1 cellular context compared by ENCODE assay signal in genomic region chr14:58298477-58298879, GRCh38.
TF ChIP-seq lines count a peak whose summit lies in the region.

A gene with protein sequence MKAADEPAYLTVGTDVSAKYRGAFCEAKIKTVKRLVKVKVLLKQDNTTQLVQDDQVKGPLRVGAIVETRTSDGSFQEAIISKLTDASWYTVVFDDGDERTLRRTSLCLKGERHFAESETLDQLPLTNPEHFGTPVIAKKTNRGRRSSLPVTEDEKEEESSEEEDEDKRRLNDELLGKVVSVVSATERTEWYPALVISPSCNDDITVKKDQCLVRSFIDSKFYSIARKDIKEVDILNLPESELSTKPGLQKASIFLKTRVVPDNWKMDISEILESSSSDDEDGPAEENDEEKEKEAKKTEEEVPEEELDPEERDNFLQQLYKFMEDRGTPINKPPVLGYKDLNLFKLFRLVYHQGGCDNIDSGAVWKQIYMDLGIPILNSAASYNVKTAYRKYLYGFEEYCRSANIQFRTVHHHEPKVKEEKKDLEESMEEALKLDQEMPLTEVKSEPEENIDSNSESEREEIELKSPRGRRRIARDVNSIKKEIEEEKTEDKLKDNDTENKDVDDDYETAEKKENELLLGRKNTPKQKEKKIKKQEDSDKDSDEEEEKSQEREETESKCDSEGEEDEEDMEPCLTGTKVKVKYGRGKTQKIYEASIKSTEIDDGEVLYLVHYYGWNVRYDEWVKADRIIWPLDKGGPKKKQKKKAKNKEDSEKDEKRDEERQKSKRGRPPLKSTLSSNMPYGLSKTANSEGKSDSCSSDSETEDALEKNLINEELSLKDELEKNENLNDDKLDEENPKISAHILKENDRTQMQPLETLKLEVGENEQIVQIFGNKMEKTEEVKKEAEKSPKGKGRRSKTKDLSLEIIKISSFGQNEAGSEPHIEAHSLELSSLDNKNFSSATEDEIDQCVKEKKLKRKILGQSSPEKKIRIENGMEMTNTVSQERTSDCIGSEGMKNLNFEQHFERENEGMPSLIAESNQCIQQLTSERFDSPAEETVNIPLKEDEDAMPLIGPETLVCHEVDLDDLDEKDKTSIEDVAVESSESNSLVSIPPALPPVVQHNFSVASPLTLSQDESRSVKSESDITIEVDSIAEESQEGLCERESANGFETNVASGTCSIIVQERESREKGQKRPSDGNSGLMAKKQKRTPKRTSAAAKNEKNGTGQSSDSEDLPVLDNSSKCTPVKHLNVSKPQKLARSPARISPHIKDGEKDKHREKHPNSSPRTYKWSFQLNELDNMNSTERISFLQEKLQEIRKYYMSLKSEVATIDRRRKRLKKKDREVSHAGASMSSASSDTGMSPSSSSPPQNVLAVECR (plus strand): TSS chr14:58298555. CDS start chr14:58299855, 1,300 bp downstream.

TF ChIP-seq in HEK293, 187 proteins besides CTCF, POLR2A, EP300 and RAD21 (continued from another document):
- 0 out of 2 replicates have a peak, but pooled peaks have one; percentile 11 for TF ChIP-seq OSR2 (tag by site-specific recombination; IDR thresholded peaks at IDR 0.05)
- peak; percentile 30; the same call in 1 of the 2 replicates for TF ChIP-seq ZNF76 (tag by site-specific recombination; IDR thresholded peaks at IDR 0.05; ENCODE audit: borderline replicate concordance, low read depth)
- TF ChIP-seq SCRT1 (tag by site-specific recombination; IDR thresholded peaks at IDR 0.05; ENCODE audit: borderline replicate concordance) = peak; percentile 60; the same call in 1 of the 2 replicates
- TF ChIP-seq ZNF544 (tag by site-specific recombination; IDR thresholded peaks at IDR 0.05) = no peak
- TF ChIP-seq KLF9 (tag by site-specific recombination; IDR thresholded peaks at IDR 0.05; ENCODE audit: low read depth) = peak; percentile 34; the same call in 1 of the 2 replicates
- TF ChIP-seq ZNF248 (tag by site-specific recombination; IDR thresholded peaks at IDR 0.05) = no peak
- peak; percentile 95 for TF ChIP-seq SCRT2 (tag by site-specific recombination; IDR thresholded peaks at IDR 0.05)
- TF ChIP-seq REPIN1 (tag by site-specific recombination; IDR thresholded peaks at IDR 0.05; ENCODE audit: low read depth) = 0 out of 2 replicates have a peak, but pooled peaks have one; percentile 16
- 0 out of 2 replicates have a peak, but pooled peaks have one; percentile 38 for TF ChIP-seq ZFP69B (tag by site-specific recombination; IDR thresholded peaks at IDR 0.05)
- 0 out of 2 replicates have a peak, but pooled peaks have one; percentile 4 for TF ChIP-seq GLIS1 (tag by site-specific recombination; IDR thresholded peaks at IDR 0.05)
- TF ChIP-seq ZNF341 (tag by site-specific recombination; IDR thresholded peaks at IDR 0.05; ENCODE audit: low read depth) = peak; percentile 92
- TF ChIP-seq, protein P1, sequence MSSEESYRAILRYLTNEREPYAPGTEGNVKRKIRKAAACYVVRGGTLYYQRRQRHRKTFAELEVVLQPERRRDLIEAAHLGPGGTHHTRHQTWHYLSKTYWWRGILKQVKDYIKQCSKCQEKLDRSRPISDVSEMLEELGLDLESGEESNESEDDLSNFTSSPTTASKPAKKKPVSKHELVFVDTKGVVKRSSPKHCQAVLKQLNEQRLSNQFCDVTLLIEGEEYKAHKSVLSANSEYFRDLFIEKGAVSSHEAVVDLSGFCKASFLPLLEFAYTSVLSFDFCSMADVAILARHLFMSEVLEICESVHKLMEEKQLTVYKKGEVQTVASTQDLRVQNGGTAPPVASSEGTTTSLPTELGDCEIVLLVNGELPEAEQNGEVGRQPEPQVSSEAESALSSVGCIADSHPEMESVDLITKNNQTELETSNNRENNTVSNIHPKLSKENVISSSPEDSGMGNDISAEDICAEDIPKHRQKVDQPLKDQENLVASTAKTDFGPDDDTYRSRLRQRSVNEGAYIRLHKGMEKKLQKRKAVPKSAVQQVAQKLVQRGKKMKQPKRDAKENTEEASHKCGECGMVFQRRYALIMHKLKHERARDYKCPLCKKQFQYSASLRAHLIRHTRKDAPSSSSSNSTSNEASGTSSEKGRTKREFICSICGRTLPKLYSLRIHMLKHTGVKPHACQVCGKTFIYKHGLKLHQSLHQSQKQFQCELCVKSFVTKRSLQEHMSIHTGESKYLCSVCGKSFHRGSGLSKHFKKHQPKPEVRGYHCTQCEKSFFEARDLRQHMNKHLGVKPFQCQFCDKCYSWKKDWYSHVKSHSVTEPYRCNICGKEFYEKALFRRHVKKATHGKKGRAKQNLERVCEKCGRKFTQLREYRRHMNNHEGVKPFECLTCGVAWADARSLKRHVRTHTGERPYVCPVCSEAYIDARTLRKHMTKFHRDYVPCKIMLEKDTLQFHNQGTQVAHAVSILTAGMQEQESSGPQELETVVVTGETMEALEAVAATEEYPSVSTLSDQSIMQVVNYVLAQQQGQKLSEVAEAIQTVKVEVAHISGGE (tag by site-specific recombination; conservative IDR thresholded peaks at IDR 0.05; ENCODE audit: low read depth) = peak; percentile 16; the same call in 1 of the 2 replicates
- peak; percentile 7; the same call in 1 of the 2 replicates for TF ChIP-seq ZNF335 (tag by site-specific recombination; conservative IDR thresholded peaks at IDR 0.05)
- TF ChIP-seq, protein P2, sequence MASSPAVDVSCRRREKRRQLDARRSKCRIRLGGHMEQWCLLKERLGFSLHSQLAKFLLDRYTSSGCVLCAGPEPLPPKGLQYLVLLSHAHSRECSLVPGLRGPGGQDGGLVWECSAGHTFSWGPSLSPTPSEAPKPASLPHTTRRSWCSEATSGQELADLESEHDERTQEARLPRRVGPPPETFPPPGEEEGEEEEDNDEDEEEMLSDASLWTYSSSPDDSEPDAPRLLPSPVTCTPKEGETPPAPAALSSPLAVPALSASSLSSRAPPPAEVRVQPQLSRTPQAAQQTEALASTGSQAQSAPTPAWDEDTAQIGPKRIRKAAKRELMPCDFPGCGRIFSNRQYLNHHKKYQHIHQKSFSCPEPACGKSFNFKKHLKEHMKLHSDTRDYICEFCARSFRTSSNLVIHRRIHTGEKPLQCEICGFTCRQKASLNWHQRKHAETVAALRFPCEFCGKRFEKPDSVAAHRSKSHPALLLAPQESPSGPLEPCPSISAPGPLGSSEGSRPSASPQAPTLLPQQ (tag by site-specific recombination; IDR thresholded peaks at IDR 0.05) = peak; percentile 36; the same call in 1 of the 2 replicates
- TF ChIP-seq, protein P3, sequence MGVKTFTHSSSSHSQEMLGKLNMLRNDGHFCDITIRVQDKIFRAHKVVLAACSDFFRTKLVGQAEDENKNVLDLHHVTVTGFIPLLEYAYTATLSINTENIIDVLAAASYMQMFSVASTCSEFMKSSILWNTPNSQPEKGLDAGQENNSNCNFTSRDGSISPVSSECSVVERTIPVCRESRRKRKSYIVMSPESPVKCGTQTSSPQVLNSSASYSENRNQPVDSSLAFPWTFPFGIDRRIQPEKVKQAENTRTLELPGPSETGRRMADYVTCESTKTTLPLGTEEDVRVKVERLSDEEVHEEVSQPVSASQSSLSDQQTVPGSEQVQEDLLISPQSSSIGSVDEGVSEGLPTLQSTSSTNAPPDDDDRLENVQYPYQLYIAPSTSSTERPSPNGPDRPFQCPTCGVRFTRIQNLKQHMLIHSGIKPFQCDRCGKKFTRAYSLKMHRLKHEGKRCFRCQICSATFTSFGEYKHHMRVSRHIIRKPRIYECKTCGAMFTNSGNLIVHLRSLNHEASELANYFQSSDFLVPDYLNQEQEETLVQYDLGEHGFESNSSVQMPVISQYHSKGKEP (tag by site-specific recombination; IDR thresholded peaks at IDR 0.05) = 0 out of 2 replicates have a peak, but pooled peaks have one; percentile 4
- TF ChIP-seq BCL11A (tag by site-specific recombination; IDR thresholded peaks at IDR 0.05; ENCODE audit: low read depth) = 0 out of 2 replicates have a peak, but pooled peaks have one; percentile 12
- TF ChIP-seq ZEB2 (tag by site-specific recombination; IDR thresholded peaks at IDR 0.05) = peak; percentile 33; the same call in 1 of the 2 replicates
- no peak for TF ChIP-seq ZNF112 (tag by site-specific recombination; IDR thresholded peaks at IDR 0.05)
